In the genomic region with DNA sequence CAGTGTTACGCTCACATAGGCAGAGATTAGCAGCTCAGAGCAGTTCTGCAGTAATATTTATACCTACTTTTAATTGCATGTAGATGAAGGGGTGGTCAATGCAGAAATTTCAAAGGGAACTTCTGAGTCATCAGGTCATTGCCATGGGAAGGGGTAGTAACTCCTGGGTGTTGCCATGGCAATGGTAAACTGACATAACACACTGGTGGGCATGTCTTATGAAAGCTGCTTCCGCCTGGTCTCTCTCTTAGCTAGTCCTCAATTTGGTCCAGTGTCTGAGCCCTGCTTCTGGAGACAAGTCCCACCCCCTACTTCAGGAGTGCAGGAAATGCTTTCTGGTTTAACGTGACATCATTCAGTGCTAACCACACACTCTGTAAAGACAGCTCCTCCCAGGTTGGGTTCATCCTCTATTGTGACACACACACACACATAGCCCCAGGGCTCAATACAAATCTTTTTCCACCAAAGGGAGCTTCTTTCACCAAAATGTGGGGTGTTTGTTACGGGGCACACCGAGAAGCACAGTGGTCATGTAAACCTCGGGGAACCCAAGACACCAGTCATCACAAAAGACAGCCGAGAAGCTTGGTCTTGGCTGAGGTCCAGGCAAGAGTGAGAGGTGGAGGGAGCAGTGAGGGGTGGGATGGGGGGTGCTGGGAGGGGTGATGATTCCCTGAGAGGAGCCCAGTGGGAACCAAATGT, we compare ENCODE assay signal across 1 cellular context.
TF ChIP-seq lines count a peak whose summit lies in the region.

No MANE protein-coding gene starts in this region.

TF ChIP-seq in H1, 55 proteins besides CTCF, POLR2A, EP300 and RAD21 (continued from another document):
- TF ChIP-seq, protein P1, sequence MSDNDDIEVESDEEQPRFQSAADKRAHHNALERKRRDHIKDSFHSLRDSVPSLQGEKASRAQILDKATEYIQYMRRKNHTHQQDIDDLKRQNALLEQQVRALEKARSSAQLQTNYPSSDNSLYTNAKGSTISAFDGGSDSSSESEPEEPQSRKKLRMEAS (IDR thresholded peaks at IDR 0.05), result no peak
- TF ChIP-seq CBX8 (IDR thresholded peaks at IDR 0.05; ENCODE audit: borderline replicate concordance, low read depth, low read length) (no peak), BACH1 (IDR thresholded peaks at IDR 0.05; ENCODE audit: low read length) (no peak), CEBPB (IDR thresholded peaks at IDR 0.05; ENCODE audit: low read depth, low read length) (no peak), HDAC6 (IDR thresholded peaks at IDR 0.05; ENCODE audit: low read depth, low read length) (no peak), NANOG (IDR thresholded peaks at IDR 0.05; ENCODE audit: insufficient read depth, low read depth, low read length, poor library complexity, severe bottlenecking) (no peak), JUN (IDR thresholded peaks at IDR 0.05; ENCODE audit: low read depth, low read length) (no peak), ASH2L (IDR thresholded peaks at IDR 0.05; ENCODE audit: low read length) (no peak), YY1 (IDR thresholded peaks at IDR 0.05; ENCODE audit: low read depth, low read length) (no peak), GABPA (IDR thresholded peaks at IDR 0.05; ENCODE audit: borderline replicate concordance, insufficient read depth, low read length) (no peak), GTF2F1 (IDR thresholded peaks at IDR 0.05; ENCODE audit: borderline replicate concordance, low read depth, low read length) (no peak), SAP30 (IDR thresholded peaks at IDR 0.05; ENCODE audit: insufficient read depth, insufficient replicate concordance, low read length) (no peak), EZH2 (IDR thresholded peaks at IDR 0.05; ENCODE audit: low read depth, low read length, severe bottlenecking) (no peak), CTBP2 (IDR thresholded peaks at IDR 0.05; ENCODE audit: borderline replicate concordance, insufficient read depth, insufficient read length, low read length) (no peak), ZNF274 (IDR thresholded peaks at IDR 0.05; ENCODE audit: borderline replicate concordance, extremely low read depth, low read length) (no peak), FOSL1 (IDR thresholded peaks at IDR 0.05; ENCODE audit: insufficient read depth, low read depth, low read length) (no peak)
- TF ChIP-seq, protein P2, sequence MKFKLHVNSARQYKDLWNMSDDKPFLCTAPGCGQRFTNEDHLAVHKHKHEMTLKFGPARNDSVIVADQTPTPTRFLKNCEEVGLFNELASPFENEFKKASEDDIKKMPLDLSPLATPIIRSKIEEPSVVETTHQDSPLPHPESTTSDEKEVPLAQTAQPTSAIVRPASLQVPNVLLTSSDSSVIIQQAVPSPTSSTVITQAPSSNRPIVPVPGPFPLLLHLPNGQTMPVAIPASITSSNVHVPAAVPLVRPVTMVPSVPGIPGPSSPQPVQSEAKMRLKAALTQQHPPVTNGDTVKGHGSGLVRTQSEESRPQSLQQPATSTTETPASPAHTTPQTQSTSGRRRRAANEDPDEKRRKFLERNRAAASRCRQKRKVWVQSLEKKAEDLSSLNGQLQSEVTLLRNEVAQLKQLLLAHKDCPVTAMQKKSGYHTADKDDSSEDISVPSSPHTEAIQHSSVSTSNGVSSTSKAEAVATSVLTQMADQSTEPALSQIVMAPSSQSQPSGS (IDR thresholded peaks at IDR 0.05; ENCODE audit: low read length), result no peak
